25 cellular contexts compared by ENCODE assay signal in genomic region chr2:3433339-3433699, GRCh38. TPM values are rescaled to one million over a fixed set of nuclear protein-coding genes. Genes with fewer than 3 reads are reported as not detected.
A peak's percentile ranks its signal among the peaks of the same experiment; 100 is the strongest.
DNase-seq lines count a peak whose midpoint lies in the region; TF ChIP-seq lines count a peak whose summit lies in the region.
"Had no signal": no experiment of that assay in that cellular context is flagged by ENCODE, and none has a peak within 500 bp of the region (broad histone marks: within the 10 kb centered on the region; RNA-seq: fewer than 3 reads in every experiment).

No MANE protein-coding gene starts in this region.

- TF ChIP-seq CTCF in WERI-Rb-1 (IDR thresholded peaks at IDR 0.05; ENCODE audit: low read depth, low read length) (no peak), thyroid gland (IDR thresholded peaks at IDR 0.05) (no peak), mesothelial cell of epicardium (IDR thresholded peaks at IDR 0.05; ENCODE audit: unreplicated experiment) (no peak)

- intact Hi-C loops in thyroid gland (cut with DNase I): no loop called here

- no peak overlapping the region for H4K8ac ChIP-seq in neuronal stem cell (ENCODE audit: low read depth, low read length)

- H3K36me3 ChIP-seq in WERI-Rb-1 (peaks cover 2% of the 10 kb centered on the region), thyroid gland (peaks cover 6 to 15% of the 10 kb centered on the region in 2 donors), neuronal stem cell (replicated peaks in 1 of 2; ENCODE audit: control insufficient read depth in 2 of 2, insufficient read depth in 2 of 2, low read length in 2 of 2) (peaks cover 9 to 54% of the 10 kb centered on the region in 2 donors)
- H3K36me3 ChIP-seq: cardiac muscle cell had no signal

- no peak overlapping the region for H2BK120ac ChIP-seq in neuronal stem cell (ENCODE audit: low read depth, low read length)

- peaks cover 66% of the 10 kb centered on the region for H3K36me3 Mint-ChIP-seq in activated T-cell treated with anti-CD3 and anti-CD28 coated beads, Interleukin-2, amount 50 U/mL, for 24 hours (ENCODE audit: low read depth)
- peaks cover 31% of the 10 kb centered on the region for H3K36me3 Mint-ChIP-seq in mesothelial cell of epicardium

- H3K9me3 ChIP-seq in WERI-Rb-1 (ENCODE audit: severe bottlenecking): no peaks in the 10 kb centered on the region
- H3K9me3 ChIP-seq in thyroid gland: no peaks in the 10 kb centered on the region
- H3K9me3 ChIP-seq in neuronal stem cell (replicated peaks in 1 of 2; ENCODE audit: control insufficient read depth in 2 of 2, insufficient read depth in 1 of 2, low read depth in 1 of 2, low read length in 2 of 2): no peaks in the 10 kb centered on the region
- H3K9me3 ChIP-seq: BLaER1 treated with 17β-estradiol and CSF1 and Interleukin-3, amounts not matched to agents 10 nM and 100 nM; gastrocnemius medialis; stomach had no signal

- peak overlapping the region; percentile 50 for H3K27ac Mint-ChIP-seq in activated T-cell treated with anti-CD3 and anti-CD28 coated beads, Interleukin-2, amount 50 U/mL, for 24 hours
- H3K27ac Mint-ChIP-seq in mesothelial cell of epicardium: no peak overlapping the region
- H3K27ac Mint-ChIP-seq: activated CD4-positive, alpha-beta memory T cell treated with anti-CD3 and anti-CD28 coated beads, Interleukin-2, amount 10 ng/mL, durations not matched to agents 7 days and 5 days had no signal

- H3K14ac ChIP-seq in neuronal stem cell (ENCODE audit: low read length): no peak overlapping the region

- H3K27me3 Mint-ChIP-seq in activated T-cell treated with anti-CD3 and anti-CD28 coated beads, Interleukin-2, amount 50 U/mL, for 24 hours: no peaks in the 10 kb centered on the region
- H3K27me3 Mint-ChIP-seq in mesothelial cell of epicardium (ENCODE audit: low read depth): no peaks in the 10 kb centered on the region
- H3K27me3 Mint-ChIP-seq: activated CD4-positive, alpha-beta memory T cell treated with anti-CD3 and anti-CD28 coated beads, Interleukin-2, amount 10 ng/mL, durations not matched to agents 7 days and 5 days had no signal

- H3K27me3 ChIP-seq in WERI-Rb-1 (ENCODE audit: insufficient read depth, low read depth, severe bottlenecking): no peaks in the 10 kb centered on the region
- no peaks in the 10 kb centered on the region for H3K27me3 ChIP-seq in layer of hippocampus (ENCODE audit: control insufficient read depth, insufficient read depth, low read length)
- H3K27me3 ChIP-seq in thyroid gland: no peaks in the 10 kb centered on the region
- no peaks in the 10 kb centered on the region for H3K27me3 ChIP-seq in neuronal stem cell (ENCODE audit: control insufficient read depth in 3 of 3, insufficient read depth in 3 of 3, low read depth in 1 of 3, low read length in 3 of 3)
- H3K27me3 ChIP-seq: BLaER1 treated with 17β-estradiol and CSF1 and Interleukin-3, amounts not matched to agents 10 nM and 100 nM; cardiac muscle cell; gastrocnemius medialis; stomach had no signal

- no peak overlapping the region for H3K23ac ChIP-seq in neuronal stem cell (ENCODE audit: low read depth, low read length, poor library complexity)

- H3K9me3 Mint-ChIP-seq in activated T-cell treated with anti-CD3 and anti-CD28 coated beads, Interleukin-2, amount 50 U/mL, for 24 hours: no peaks in the 10 kb centered on the region
- H3K9me3 Mint-ChIP-seq in mesothelial cell of epicardium: no peaks in the 10 kb centered on the region
- H3K9me3 Mint-ChIP-seq: activated CD4-positive, alpha-beta memory T cell treated with anti-CD3 and anti-CD28 coated beads, Interleukin-2, amount 10 ng/mL, durations not matched to agents 7 days and 5 days; neural crest cell had no signal

- no peak for DNase-seq in activated T-cell treated with anti-CD3 and anti-CD28 coated beads, Interleukin-2, amount 50 U/mL, for 24 hours
- DNase-seq in activated T-cell treated with anti-CD3 and anti-CD28 coated beads, Interleukin-2, amount 50 U/mL, for 48 hours: no peak
- DNase-seq in WERI-Rb-1: no peak
- no peak for DNase-seq in thyroid gland
- no peak for DNase-seq in NCI-H524 treated with DMSO at 0.1 percent for 48 hours (lab: John Stamatoyannopoulos, UW)
- no peak for DNase-seq in neuronal stem cell (ENCODE audit: low spot score)
- no peak for DNase-seq in mesothelial cell of epicardium (ENCODE audit: low spot score in 2 of 2, unreplicated experiment in 2 of 2)
- DNase-seq: activated CD4-positive, alpha-beta memory T cell treated with anti-CD3 and anti-CD28 coated beads, Interleukin-2, amount 10 ng/mL, durations not matched to agents 7 days and 5 days; activated naive CD4-positive, alpha-beta T cell; amygdala; gastrocnemius medialis; GM23248; IMR-90; midbrain; NCI-H1105 treated with DMSO at 0.1 percent for 48 hours; NCI-H82; PC-9; stimulated activated CD4-positive, alpha-beta T cell treated with anti-CD3 and anti-CD28 coated beads, Interleukin-4, amount 100 ng/mL, for 4 hours; stomach had no signal

- no peaks in the 10 kb centered on the region for H3K79me1 ChIP-seq in neuronal stem cell (ENCODE audit: low read depth, low read length)

- no peak overlapping the region for H2BK5ac ChIP-seq in neuronal stem cell (ENCODE audit: low read length)

- H3K4me2 ChIP-seq in neuronal stem cell (ENCODE audit: insufficient read depth, low read length, poor library complexity, severe bottlenecking): no peak overlapping the region
- H3K4me2 ChIP-seq: BLaER1 treated with 17β-estradiol and CSF1 and Interleukin-3, amounts not matched to agents 10 nM and 100 nM; PC-9 had no signal

- no peak overlapping the region for H3K4ac ChIP-seq in neuronal stem cell (ENCODE audit: low read length)

- no peak overlapping the region for H2AK5ac ChIP-seq in neuronal stem cell (ENCODE audit: low read depth, low read length)

- no peak overlapping the region for H4K91ac ChIP-seq in neuronal stem cell (ENCODE audit: low read depth, low read length, poor library complexity)

- H3K4me3 ChIP-seq in WERI-Rb-1 (ENCODE audit: low read depth, low read length) (no peak overlapping the region), thyroid gland (replicated peaks in 1 of 3) (no peak overlapping the region), neuronal stem cell (ENCODE audit: low read length in 2 of 2) (no peak overlapping the region)
- H3K4me3 ChIP-seq: BLaER1 treated with 17β-estradiol and CSF1 and Interleukin-3, amounts not matched to agents 10 nM and 100 nM; cardiac muscle cell; gastrocnemius medialis; GM23248; PC-9; stomach had no signal

- no peak for TF ChIP-seq POLR2A in thyroid gland (IDR thresholded peaks at IDR 0.05)

- no peak overlapping the region for H3K4me3 Mint-ChIP-seq in activated T-cell treated with anti-CD3 and anti-CD28 coated beads, Interleukin-2, amount 50 U/mL, for 24 hours
- no peak overlapping the region for H3K4me3 Mint-ChIP-seq in mesothelial cell of epicardium
- H3K4me3 Mint-ChIP-seq: activated CD4-positive, alpha-beta memory T cell treated with anti-CD3 and anti-CD28 coated beads, Interleukin-2, amount 10 ng/mL, durations not matched to agents 7 days and 5 days; neural crest cell had no signal

- no peak overlapping the region for H2BK15ac ChIP-seq in neuronal stem cell (ENCODE audit: low read length)

- no peak overlapping the region for H2BK12ac ChIP-seq in neuronal stem cell (ENCODE audit: low read length)

- H3K4me1 ChIP-seq in thyroid gland (peaks cover 8 to 9% of the 10 kb centered on the region in 2 donors), neuronal stem cell (ENCODE audit: control insufficient read depth in 2 of 2, insufficient read depth in 1 of 2, low read depth in 1 of 2, low read length in 2 of 2) (no peaks in the 10 kb centered on the region)
- H3K4me1 ChIP-seq: gastrocnemius medialis, stomach had no signal

- WGBS in thyroid gland, 2 donors: 85 to 90% methylated on average over 8 of the region's 8 CpGs
- WGBS in neuronal stem cell (ENCODE audit: extremely low coverage in 2 of 2, insufficient read length in 2 of 2, insufficient replicate concordance in 1 of 2), 2 donors: no CpG with 5 or more reads among the region's 8 CpGs

- no peak overlapping the region for H3K18ac ChIP-seq in neuronal stem cell (ENCODE audit: low read length)

- no peak overlapping the region for H2AFZ ChIP-seq in neuronal stem cell (ENCODE audit: low read length)
- H2AFZ ChIP-seq: GM23248, PC-9 had no signal

- H3K4me1 Mint-ChIP-seq in activated T-cell treated with anti-CD3 and anti-CD28 coated beads, Interleukin-2, amount 50 U/mL, for 24 hours (ENCODE audit: low read depth): no peaks in the 10 kb centered on the region
- peaks cover 5% of the 10 kb centered on the region for H3K4me1 Mint-ChIP-seq in mesothelial cell of epicardium
- H3K4me1 Mint-ChIP-seq: neural crest cell had no signal

- no peak overlapping the region for H3K9ac ChIP-seq in neuronal stem cell (ENCODE audit: low read depth, low read length, poor library complexity)
- H3K9ac ChIP-seq: BLaER1 treated with 17β-estradiol and CSF1 and Interleukin-3, amounts not matched to agents 10 nM and 100 nM; GM23248 had no signal

- H3K27ac ChIP-seq in WERI-Rb-1 (peak overlapping the region; percentile 44), layer of hippocampus (ENCODE audit: low read depth, low read length) (peak overlapping the region; percentile 57), thyroid gland (peak overlapping the region; percentile 44 to 85 (median 71)), neuronal stem cell (replicated peaks; ENCODE audit: low read length) (no peak overlapping the region)
- H3K27ac ChIP-seq: BLaER1 treated with 17β-estradiol and CSF1 and Interleukin-3, amounts not matched to agents 10 nM and 100 nM; cardiac muscle cell; gastrocnemius medialis; GM23248; HL-60; PC-9; stomach; VCaP had no signal

RNA-seq across cellular contexts. Expression of gene TRAPPC12, which starts 53.8 kb away (rescaled TPM):
- 100 to 1,000 TPM in 2 of 4 donors, 10 to 100 TPM in 2; 93.0 to 198 (median 108) TPM for total RNA-seq in thyroid gland
- polyA plus RNA-seq in neuronal stem cell (2013, experiment 1 of 2): 37.6 TPM
- 41.5 TPM for polyA plus RNA-seq in neuronal stem cell (2013, experiment 2 of 2)
- 121 to 134 TPM (median 128 TPM) in 3 replicates for total RNA-seq in mesothelial cell of epicardium

RNA-seq across cellular contexts. Expression of gene EIPR1, which starts 55.7 kb away (rescaled TPM):
- total RNA-seq in thyroid gland (10 to 100 TPM; 26.1 to 51.6 (median 40.0) TPM), mesothelial cell of epicardium (25.4 to 27.9 TPM (median 26.4 TPM) in 3 replicates)
- polyA plus RNA-seq in neuronal stem cell (2013, experiment 1 of 2): 29.0 TPM
- 26.5 TPM for polyA plus RNA-seq in neuronal stem cell (2013, experiment 2 of 2)
